In the genomic region with DNA sequence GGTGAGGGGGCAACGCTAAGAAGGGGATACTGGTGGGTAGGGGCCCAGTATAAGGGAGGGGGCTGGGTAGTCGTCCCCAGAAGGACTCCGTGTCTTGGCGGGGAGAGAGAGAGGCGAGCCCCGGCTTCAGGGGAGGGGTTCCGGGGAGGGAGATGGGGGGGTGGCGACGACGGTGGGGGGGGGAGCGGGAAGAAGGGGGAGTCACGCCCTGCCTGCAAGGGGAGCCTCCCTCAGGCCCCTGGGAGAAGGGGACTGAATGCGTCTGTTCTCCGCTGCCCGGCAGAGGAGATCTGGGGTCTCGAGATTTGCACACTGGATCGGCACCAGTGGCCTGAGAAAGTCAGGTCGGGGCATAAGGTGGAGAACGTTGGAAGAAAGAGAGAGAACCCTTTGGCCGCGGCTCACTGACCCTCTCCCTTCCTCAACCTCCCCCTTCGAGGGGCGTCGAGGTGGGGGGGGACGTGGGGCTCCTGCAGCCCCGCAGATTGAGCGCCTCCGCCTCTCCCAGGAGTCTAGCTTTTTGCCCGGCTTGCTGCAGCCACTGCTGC, we compare ENCODE assay signal across 8 cellular contexts. TPM values are rescaled to one million over a fixed set of nuclear protein-coding genes. Genes with fewer than 3 reads are reported as not detected.
A peak's percentile ranks its signal among the peaks of the same experiment; 100 is the strongest.
DNase-seq lines count a peak whose midpoint lies in the region; ATAC-seq lines count a peak whose summit lies in the region.

No MANE protein-coding gene starts in this region.

- no peak overlapping the region for H2AFZ ChIP-seq in trophoblast cell (ENCODE audit: insufficient read depth, low read length, poor library complexity)

- no peak overlapping the region for H3K4ac ChIP-seq in trophoblast cell (ENCODE audit: low read depth, low read length)

- H4K8ac ChIP-seq in trophoblast cell (ENCODE audit: low read depth, low read length): no peak overlapping the region

- H4K12ac ChIP-seq in trophoblast cell (ENCODE audit: low read depth, low read length): no peak overlapping the region

- H3K4me2 ChIP-seq in trophoblast cell (ENCODE audit: low read length): peak overlapping the region; percentile 90

- H3K4me1 ChIP-seq in HUES48 (ENCODE audit: control insufficient read depth, insufficient read depth, low read length) (peaks cover 5% of the 10 kb centered on the region), trophoblast cell (ENCODE audit: control insufficient read depth in 1 of 2, insufficient read depth in 2 of 2, low read length in 2 of 2) (peaks cover 2 to 12% of the 10 kb centered on the region in 2 experiments)

- no peak overlapping the region for H3K23ac ChIP-seq in trophoblast cell (ENCODE audit: low read length)

- WGBS in trophoblast cell (ENCODE audit: extremely low coverage, insufficient coverage, insufficient read length): no CpG with 5 or more reads among the region's 29 CpGs

- H3K9me3 ChIP-seq in HUES48 (ENCODE audit: control insufficient read depth, insufficient read depth, low read length): no peaks in the 10 kb centered on the region
- no peaks in the 10 kb centered on the region for H3K9me3 ChIP-seq in trophoblast cell (ENCODE audit: insufficient read depth, low read depth, low read length)

- H3K9ac ChIP-seq in HUES48 (ENCODE audit: low read depth, low read length) (no peak overlapping the region), trophoblast cell (ENCODE audit: low read length) (no peak overlapping the region)

- H3K36me3 ChIP-seq in HUES48 (ENCODE audit: control insufficient read depth, insufficient read depth, low read length): no peaks in the 10 kb centered on the region
- H3K36me3 ChIP-seq in trophoblast cell (ENCODE audit: control insufficient read depth in 1 of 2, insufficient read depth in 2 of 2, low read length in 2 of 2): no peaks in the 10 kb centered on the region

- H3K4me3 ChIP-seq in HUES48 (ENCODE audit: low read depth, low read length) (peak overlapping the region; percentile 64), trophoblast cell (ENCODE audit: low read depth, low read length) (peak overlapping the region; percentile 62)

- H2BK12ac ChIP-seq in trophoblast cell (ENCODE audit: low read length): no peak overlapping the region

- no peak for ATAC-seq in GM21825 (IDR thresholded peaks at IDR 0.05; ENCODE audit: unreplicated experiment)
- no peak for ATAC-seq in GM18873 (IDR thresholded peaks at IDR 0.05; ENCODE audit: low FRiP score, unreplicated experiment)

- H2AK5ac ChIP-seq in trophoblast cell (ENCODE audit: low read length): no peak overlapping the region

- DNase-seq in ELR (ENCODE audit: low read depth) (peak; percentile 15), trophoblast cell (no peak), NCI-H128 (lab: John Stamatoyannopoulos, UW; ENCODE audit: unreplicated experiment) (no peak)
- DNase-seq in effector CD8-positive, alpha-beta T cell (lab: John Stamatoyannopoulos, UW): peak; percentile 0
- no peak for DNase-seq in activated effector memory CD4-positive, alpha-beta T cell treated with anti-CD3 and anti-CD28 coated beads, Interleukin-2, amount 50 U/mL, for 16 hours

- H3K27ac ChIP-seq in HUES48 (ENCODE audit: low read depth, low read length): no peak overlapping the region
- H3K27ac ChIP-seq in trophoblast cell (ENCODE audit: low read depth, low read length): no peak overlapping the region

- H4K91ac ChIP-seq in trophoblast cell (ENCODE audit: low read depth, low read length): no peak overlapping the region

- H3K79me1 ChIP-seq in trophoblast cell (ENCODE audit: low read length): peaks cover 9% of the 10 kb centered on the region

- no peak overlapping the region for H3K14ac ChIP-seq in trophoblast cell (ENCODE audit: low read length)

- no peak overlapping the region for H2BK120ac ChIP-seq in trophoblast cell (ENCODE audit: insufficient read depth, low read length, poor library complexity)

- no peak overlapping the region for H2BK5ac ChIP-seq in trophoblast cell (ENCODE audit: low read depth, low read length, poor library complexity)

- peaks cover 2% of the 10 kb centered on the region for H3K79me2 ChIP-seq in trophoblast cell (ENCODE audit: control insufficient read depth, insufficient read depth, low read length, poor library complexity)

- no peak overlapping the region for H3K18ac ChIP-seq in trophoblast cell (ENCODE audit: low read length)

- H3K27me3 ChIP-seq in HUES48 (ENCODE audit: control insufficient read depth, insufficient read depth, low read length) (peaks cover 73% of the 10 kb centered on the region), trophoblast cell (ENCODE audit: insufficient read depth, low read length) (peaks cover 7% of the 10 kb centered on the region)

RNA-seq across cellular contexts. Expression of a gene that starts 0.6 kb away (rescaled TPM):
- polyA plus RNA-seq in trophoblast cell (2013): 26.2 and 26.3 TPM in 2 replicates

Comparison
In these comparisons a context has a peak if more than half of its experiments do, and no peak if none do; other contexts are left out.
1. DNase-seq: peak in ELR (single experiment) and effector CD8-positive, alpha-beta T cell (single experiment); none in trophoblast cell (0 of 2), NCI-H128 (single experiment) and activated effector memory CD4-positive, alpha-beta T cell treated with anti-CD3 and anti-CD28 coated beads, Interleukin-2, amount 50 U/mL, for 16 hours (single experiment).